23 cellular contexts compared by ENCODE assay signal in genomic region chr1:189315035-189315927, GRCh38.
"Had no signal": no experiment of that assay in that cellular context is flagged by ENCODE, and none has a peak within 500 bp of the region (broad histone marks: within the 10 kb centered on the region; RNA-seq: fewer than 3 reads in every experiment).

No MANE protein-coding gene starts in this region.

- H3K27ac ChIP-seq: heart left ventricle, ovary, tibial artery, upper lobe of right lung, vagina had no signal

- H3K4me2 ChIP-seq: smooth muscle cell had no signal

- H3K9me3 ChIP-seq: ovary, tibial artery, upper lobe of right lung, vagina had no signal

- H3K4me3 ChIP-seq: heart left ventricle, ovary, smooth muscle cell, tibial artery, upper lobe of right lung, vagina had no signal

- FAIRE-seq: colon, frontal cortex, keratinocyte had no signal

- H3K4me1 ChIP-seq: heart left ventricle, tibial artery, upper lobe of right lung, vagina had no signal

- H3K36me3 ChIP-seq: heart left ventricle, ovary, tibial artery, upper lobe of right lung, vagina had no signal

- DNase-seq: cerebellar nuclear complex; dermis blood vessel endothelial cell; endodermal cell; heart left ventricle; immature natural killer cell; left cardiac atrium; left ventricle myocardium superior; mesendoderm; naive B cell; nephron progenitor cell; nucleus accumbens; ovary; right cardiac atrium; stimulated activated CD4-positive, alpha-beta T cell treated with anti-CD3 and anti-CD28 coated beads, Interleukin-4, amount 100 ng/mL, for 1 hour; stimulated activated CD8-positive, alpha-beta memory T cell treated with anti-CD3 and anti-CD28 coated beads, Interleukin-4, amount 100 ng/mL, for 48 hours; tibial artery; upper lobe of right lung had no signal

- ATAC-seq: heart left ventricle; left cardiac atrium; left ventricle myocardium superior; right cardiac atrium; stimulated activated effector memory CD8-positive, alpha-beta T cell treated with anti-CD3 and anti-CD28 coated beads, Interleukin-12 subunit alpha, Interleukin-12 subunit beta, amount 100 ng/mL, for 72 hours; upper lobe of right lung had no signal

- H3K27me3 ChIP-seq: heart left ventricle, ovary, tibial artery, upper lobe of right lung, vagina had no signal
